Comparison of ENCODE assay signal across 30 cellular contexts in genomic region chr13:69755101-69755500, GRCh38.
"Had no signal": no experiment of that assay in that cellular context is flagged by ENCODE, and none has a peak within 500 bp of the region (broad histone marks: within the 10 kb centered on the region; RNA-seq: fewer than 3 reads in every experiment).

No MANE protein-coding gene starts in this region.

- H3K9me3 ChIP-seq: ascending aorta, colonic mucosa, gastrocnemius medialis, tibial nerve had no signal

- H3K4me1 ChIP-seq: ascending aorta, colonic mucosa, gastrocnemius medialis, left ventricle myocardium inferior, spleen, tibial nerve had no signal

- H3K27me3 ChIP-seq: ascending aorta, cardiac muscle cell, colonic mucosa, dorsolateral prefrontal cortex, gastrocnemius medialis, hepatocyte, spleen, tibial nerve had no signal

- ATAC-seq: activated CD4-positive, CD25-positive, alpha-beta regulatory T cell treated with anti-CD3 and anti-CD28 coated beads, Interleukin-2, amount 50 U/mL, for 24 hours; effector memory CD8-positive, alpha-beta T cell; gastrocnemius medialis; natural killer cell; right cardiac atrium had no signal

- H3K4me2 ChIP-seq: hepatocyte had no signal

- H2AFZ ChIP-seq: hepatocyte had no signal

- H3K36me3 ChIP-seq: ascending aorta, cardiac muscle cell, colonic mucosa, gastrocnemius medialis, left ventricle myocardium inferior, spleen, tibial nerve, WERI-Rb-1 had no signal

- DNase-seq: activated CD4-positive, alpha-beta T cell treated with anti-CD3 and anti-CD28 coated beads for 48 hours; activated CD4-positive, alpha-beta T cell treated with anti-CD3 and anti-CD28 coated beads, Interleukin-2, amount 50 U/mL, for 48 hours; activated CD8-positive, alpha-beta memory T cell treated with anti-CD3 and anti-CD28 coated beads for 24 hours; activated effector memory CD4-positive, alpha-beta T cell treated with anti-CD3 and anti-CD28 coated beads, Interleukin-2, amount 50 U/mL, for 16 hours; activated naive CD4-positive, alpha-beta T cell treated with anti-CD3 and anti-CD28 coated beads for 36 hours; activated naive CD8-positive, alpha-beta T cell treated with anti-CD3 and anti-CD28 coated beads, Interleukin-2, amount 10 ng/mL, durations not matched to agents 7 days and 5 days; cerebellar nuclear complex; colonic mucosa; dorsolateral prefrontal cortex; effector memory CD8-positive, alpha-beta T cell; erythroblast; gastrocnemius medialis; glutamatergic neuron; islet precursor cell; left ventricle myocardium inferior; mesendoderm; natural killer cell; posterior cingulate gyrus; right cardiac atrium; spleen; stimulated activated CD4-positive, alpha-beta T cell treated with anti-CD3 and anti-CD28 coated beads, Interleukin-2, amount 100 ng/mL, for 48 hours; stimulated activated naive CD4-positive, alpha-beta T cell treated with Interleukin-2 at 50 U/mL for 16 hours; WERI-Rb-1 had no signal

- H3K36me3 Mint-ChIP-seq: activated naive CD8-positive, alpha-beta T cell treated with anti-CD3 and anti-CD28 coated beads, Interleukin-2, amount 10 ng/mL, durations not matched to agents 7 days and 5 days; brain had no signal

- H3K27ac ChIP-seq: ascending aorta, cardiac muscle cell, colonic mucosa, dorsolateral prefrontal cortex, gastrocnemius medialis, hepatocyte, left ventricle myocardium inferior, spleen, tibial nerve, WERI-Rb-1 had no signal

- H3K4me1 Mint-ChIP-seq: activated naive CD8-positive, alpha-beta T cell treated with anti-CD3 and anti-CD28 coated beads, Interleukin-2, amount 10 ng/mL, durations not matched to agents 7 days and 5 days; brain; natural killer cell had no signal

- H3K9me3 Mint-ChIP-seq: brain had no signal

- H3K4me3 Mint-ChIP-seq: activated naive CD4-positive, alpha-beta T cell treated with anti-CD3 and anti-CD28 coated beads for 36 hours; activated naive CD8-positive, alpha-beta T cell treated with anti-CD3 and anti-CD28 coated beads, Interleukin-2, amount 10 ng/mL, durations not matched to agents 7 days and 5 days; brain; effector memory CD8-positive, alpha-beta T cell; natural killer cell had no signal

- H3K27me3 Mint-ChIP-seq: activated naive CD8-positive, alpha-beta T cell treated with anti-CD3 and anti-CD28 coated beads, Interleukin-2, amount 10 ng/mL, durations not matched to agents 7 days and 5 days; brain; effector memory CD8-positive, alpha-beta T cell had no signal

- H3K27ac Mint-ChIP-seq: activated naive CD4-positive, alpha-beta T cell treated with anti-CD3 and anti-CD28 coated beads for 36 hours; activated naive CD8-positive, alpha-beta T cell treated with anti-CD3 and anti-CD28 coated beads, Interleukin-2, amount 10 ng/mL, durations not matched to agents 7 days and 5 days; brain; effector memory CD8-positive, alpha-beta T cell; natural killer cell had no signal

- H3K4me3 ChIP-seq: ascending aorta, cardiac muscle cell, colonic mucosa, dorsolateral prefrontal cortex, gastrocnemius medialis, hepatocyte, left ventricle myocardium inferior, lung, spleen, tibial nerve had no signal

- H3K79me2 ChIP-seq: hepatocyte had no signal
